18 cellular contexts compared by ENCODE assay signal in the genomic region with DNA sequence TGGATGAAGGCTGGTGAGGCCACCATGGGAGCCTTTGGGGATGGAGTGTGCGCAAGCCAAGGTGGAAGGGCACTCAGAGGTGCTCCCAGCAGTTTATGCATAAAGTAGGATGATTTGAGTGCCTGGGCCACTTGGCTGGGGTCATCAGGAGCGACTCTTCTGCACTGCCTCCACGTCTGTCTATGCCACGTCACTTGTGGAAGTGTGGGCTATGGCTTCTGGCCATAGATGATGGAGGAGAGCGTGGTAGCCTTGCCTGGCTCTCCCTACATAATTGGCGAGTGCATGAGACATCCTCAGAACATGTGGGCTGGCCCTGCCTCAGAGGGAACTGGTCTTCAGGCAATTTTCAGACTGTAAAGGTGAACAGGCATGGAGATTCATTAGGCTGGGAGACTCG.
"Had no signal": no experiment of that assay in that cellular context is flagged by ENCODE, and none has a peak within 500 bp of the region (broad histone marks: within the 10 kb centered on the region; RNA-seq: fewer than 3 reads in every experiment).

No MANE protein-coding gene starts in this region.

- H3K9me3 ChIP-seq: neutrophil, uterus had no signal

- DNase-seq: effector memory CD8-positive, alpha-beta T cell; glutamatergic neuron; immature natural killer cell; left colon; left ventricle myocardium superior; mesenchymal stem cell; naive B cell; small intestine; stimulated activated CD4-positive, alpha-beta T cell treated with anti-CD3 and anti-CD28 coated beads, Interleukin-12 subunit alpha, Interleukin-12 subunit beta, amount 100 ng/mL, for 4 hours; stimulated activated naive CD4-positive, alpha-beta T cell; upper lobe of left lung; uterus had no signal

- H3K36me3 ChIP-seq: esophagus muscularis mucosa, gastroesophageal sphincter, neutrophil, right atrium auricular region, upper lobe of left lung, uterus had no signal

- H3K27me3 ChIP-seq: neutrophil, right atrium auricular region, upper lobe of left lung, uterus had no signal

- H3K4me3 ChIP-seq: esophagus muscularis mucosa, gastroesophageal sphincter, lung, right atrium auricular region, upper lobe of left lung, uterus had no signal

- H3K27ac ChIP-seq: epithelial cell of prostate, esophagus muscularis mucosa, gastroesophageal sphincter, neutrophil, right atrium auricular region, upper lobe of left lung, uterus had no signal

- H3K4me1 ChIP-seq: esophagus muscularis mucosa, gastroesophageal sphincter, right atrium auricular region, upper lobe of left lung, uterus had no signal

- ATAC-seq: effector memory CD8-positive, alpha-beta T cell; gastroesophageal sphincter; left colon; left ventricle myocardium superior had no signal
